In genomic region chr6:138087549-138087948, GRCh38 we compare ENCODE assay signal across 14 cellular contexts. TPM values are rescaled to one million over a fixed set of nuclear protein-coding genes. Genes with fewer than 3 reads are reported as not detected.
DNase-seq lines count a peak whose midpoint lies in the region; ATAC-seq, FAIRE-seq and TF ChIP-seq lines count a peak whose summit lies in the region.
"Had no signal": no experiment of that assay in that cellular context is flagged by ENCODE, and none has a peak within 500 bp of the region (broad histone marks: within the 10 kb centered on the region; RNA-seq: fewer than 3 reads in every experiment).

No MANE protein-coding gene starts in this region.

- DNase-seq in DMS153 treated with DMSO at 0.1 percent for 48 hours (lab: John Stamatoyannopoulos, UW; ENCODE audit: unreplicated experiment): peak; percentile 48
- no peak for DNase-seq in DMS153 (lab: John Stamatoyannopoulos, UW)
- DNase-seq in PC-9: peak; percentile 40 to 90
- peak; percentile 54 to 78 for DNase-seq in foreskin keratinocyte
- no peak for DNase-seq in smooth muscle cell (lab: John Stamatoyannopoulos, UW; ENCODE audit: unreplicated experiment)
- DNase-seq in frontal cortex (ENCODE audit: low spot score in 2 of 2): no peak
- no peak for DNase-seq in HAP-1 (ENCODE audit: low spot score in 2 of 2)
- DNase-seq in activated CD4-positive, alpha-beta T cell treated with anti-CD3 and anti-CD28 coated beads, Interleukin-2, amount 10 ng/mL, durations not matched to agents 7 days and 5 days: no peak
- DNase-seq: activated naive CD4-positive, alpha-beta T cell treated with anti-CD3 and anti-CD28 coated beads, Interleukin-2, amount 10 ng/mL, durations not matched to agents 7 days and 5 days; cerebellar nuclear complex; Kasumi-1; natural killer cell; NCI-H524; testis had no signal

- H3F3A ChIP-seq in PC-9 (ENCODE audit: insufficient read depth, low read depth) (peaks cover 59% of the 10 kb centered on the region), smooth muscle cell (ENCODE audit: low read depth) (no peaks in the 10 kb centered on the region)

- H3K4me2 ChIP-seq in PC-9 (peak overlapping the region; percentile 70), smooth muscle cell (peak overlapping the region; percentile 34)

- H3K79me2 ChIP-seq in PC-9 (ENCODE audit: low read depth) (no peaks in the 10 kb centered on the region), smooth muscle cell (ENCODE audit: low read depth) (no peaks in the 10 kb centered on the region)

- intact Hi-C loops in PC-9 (cut with micrococcal nuclease; ENCODE audit: unreplicated experiment): loop anchor here (2.0 kb wide), 1 partner anchor 59 kb away; no protein-coding TSS in a partner anchor

- H3K9me3 ChIP-seq in PC-9 (ENCODE audit: insufficient read depth, low read depth): no peaks in the 10 kb centered on the region
- no peaks in the 10 kb centered on the region for H3K9me3 ChIP-seq in smooth muscle cell (replicated peaks; ENCODE audit: low read depth)
- H3K9me3 ChIP-seq in HAP-1: no peaks in the 10 kb centered on the region
- H3K9me3 ChIP-seq: testis had no signal

- H3K9ac ChIP-seq in smooth muscle cell (ENCODE audit: low read depth): peak overlapping the region; percentile 80

- 50% methylated on average over 2 of the region's 2 CpGs for WGBS in smooth muscle cell (ENCODE audit: low lambda C conversion rate)

- FAIRE-seq in frontal cortex (lab: Jason Lieb, UNC): no peak

- H3K4me1 Mint-ChIP-seq in activated CD4-positive, alpha-beta T cell treated with anti-CD3 and anti-CD28 coated beads, Interleukin-2, amount 10 ng/mL, durations not matched to agents 7 days and 5 days: no peaks in the 10 kb centered on the region
- H3K4me1 Mint-ChIP-seq: activated naive CD4-positive, alpha-beta T cell treated with anti-CD3 and anti-CD28 coated beads, Interleukin-2, amount 10 ng/mL, durations not matched to agents 7 days and 5 days; natural killer cell had no signal

- H3K27me3 ChIP-seq in PC-9 (ENCODE audit: insufficient read depth, low read depth) (no peaks in the 10 kb centered on the region), foreskin keratinocyte (no peaks in the 10 kb centered on the region), smooth muscle cell (ENCODE audit: low read depth) (no peaks in the 10 kb centered on the region), HAP-1 (ENCODE audit: low read depth) (no peaks in the 10 kb centered on the region)
- H3K27me3 ChIP-seq: testis had no signal

- TF ChIP-seq CTCF in PC-9 (conservative IDR thresholded peaks at IDR 0.05): no peak
- no peak for TF ChIP-seq CTCF in foreskin keratinocyte (conservative IDR thresholded peaks at IDR 0.05)
- no peak for TF ChIP-seq CTCF in smooth muscle cell (IDR thresholded peaks at IDR 0.05; ENCODE audit: borderline replicate concordance, insufficient read depth, poor library complexity, severe bottlenecking)

- ATAC-seq in foreskin keratinocyte: peak; percentile 57
- ATAC-seq: natural killer cell had no signal

- H3K27ac ChIP-seq in PC-9: peak overlapping the region; percentile 92
- H3K27ac ChIP-seq in foreskin keratinocyte: peak overlapping the region; percentile 91
- peak overlapping the region; percentile 95 for H3K27ac ChIP-seq in smooth muscle cell (ENCODE audit: low read depth)
- H3K27ac ChIP-seq: testis had no signal

- POLR2A ChIA-PET in PC-9 (lab: Charles Lee; ENCODE audit: unreplicated experiment): interaction anchor here (0.6 kb wide), 1 partner anchor 585 kb away, joined by 5 read pairs; no protein-coding TSS in a partner anchor
- POLR2A ChIA-PET in activated CD4-positive, alpha-beta T cell treated with anti-CD3 and anti-CD28 coated beads, Interleukin-2, amount 10 ng/mL, durations not matched to agents 7 days and 5 days (lab: Charles Lee): no interaction called here

- H2AFZ ChIP-seq in PC-9 (no peak overlapping the region), smooth muscle cell (ENCODE audit: low read depth) (no peak overlapping the region)

- H3K36me3 Mint-ChIP-seq in activated CD4-positive, alpha-beta T cell treated with anti-CD3 and anti-CD28 coated beads, Interleukin-2, amount 10 ng/mL, durations not matched to agents 7 days and 5 days (ENCODE audit: low read depth): no peaks in the 10 kb centered on the region
- H3K36me3 Mint-ChIP-seq: activated naive CD4-positive, alpha-beta T cell treated with anti-CD3 and anti-CD28 coated beads, Interleukin-2, amount 10 ng/mL, durations not matched to agents 7 days and 5 days; natural killer cell had no signal

- no peak overlapping the region for H3K4me3 Mint-ChIP-seq in activated CD4-positive, alpha-beta T cell treated with anti-CD3 and anti-CD28 coated beads, Interleukin-2, amount 10 ng/mL, durations not matched to agents 7 days and 5 days
- H3K4me3 Mint-ChIP-seq: activated naive CD4-positive, alpha-beta T cell treated with anti-CD3 and anti-CD28 coated beads, Interleukin-2, amount 10 ng/mL, durations not matched to agents 7 days and 5 days; natural killer cell had no signal

- peaks cover 28% of the 10 kb centered on the region; the same call in 1 of the 2 replicates for H3K36me3 ChIP-seq in PC-9 (ENCODE audit: low read depth)
- peaks cover 2% of the 10 kb centered on the region for H3K36me3 ChIP-seq in smooth muscle cell (ENCODE audit: low read depth)
- no peaks in the 10 kb centered on the region for H3K36me3 ChIP-seq in HAP-1 (replicated peaks)

- peaks cover 61% of the 10 kb centered on the region for H3K4me1 ChIP-seq in PC-9 (replicated peaks; ENCODE audit: insufficient read depth)
- peaks cover 32% of the 10 kb centered on the region for H3K4me1 ChIP-seq in foreskin keratinocyte
- peaks cover 7% of the 10 kb centered on the region for H3K4me1 ChIP-seq in smooth muscle cell (ENCODE audit: low read depth)
- 0 out of 2 replicates have a peak, but pooled peaks cover 6% of the 10 kb centered on the region for H3K4me1 ChIP-seq in HAP-1
- H3K4me1 ChIP-seq: testis had no signal

- no peaks in the 10 kb centered on the region for H3K9me2 ChIP-seq in PC-9 (ENCODE audit: insufficient read depth)

- H3K9me3 Mint-ChIP-seq in activated CD4-positive, alpha-beta T cell treated with anti-CD3 and anti-CD28 coated beads, Interleukin-2, amount 10 ng/mL, durations not matched to agents 7 days and 5 days: no peaks in the 10 kb centered on the region
- H3K9me3 Mint-ChIP-seq: activated naive CD4-positive, alpha-beta T cell treated with anti-CD3 and anti-CD28 coated beads, Interleukin-2, amount 10 ng/mL, durations not matched to agents 7 days and 5 days; natural killer cell had no signal

- in situ Hi-C loops in HAP-1 (cut with MboI; ENCODE audit: low sequenced_read_pairs): no loop called here

- H4K20me1 ChIP-seq in PC-9 (ENCODE audit: insufficient read depth) (no peaks in the 10 kb centered on the region), smooth muscle cell (ENCODE audit: low read depth) (no peaks in the 10 kb centered on the region)

- H3K27ac Mint-ChIP-seq in activated CD4-positive, alpha-beta T cell treated with anti-CD3 and anti-CD28 coated beads, Interleukin-2, amount 10 ng/mL, durations not matched to agents 7 days and 5 days: no peak overlapping the region
- H3K27ac Mint-ChIP-seq: activated naive CD4-positive, alpha-beta T cell treated with anti-CD3 and anti-CD28 coated beads, Interleukin-2, amount 10 ng/mL, durations not matched to agents 7 days and 5 days; natural killer cell had no signal

- no TSS peak for BruUV-seq in PC-9 (replicated peaks; lab: Mats Ljungman, UMichigan)

- CTCF ChIA-PET in PC-9 (lab: Charles Lee): no interaction called here
- CTCF ChIA-PET in activated CD4-positive, alpha-beta T cell treated with anti-CD3 and anti-CD28 coated beads, Interleukin-2, amount 10 ng/mL, durations not matched to agents 7 days and 5 days (lab: Charles Lee): interaction anchor here (1.1 kb wide), 1 partner anchor 21 kb away, joined by 5 read pairs; no protein-coding TSS in a partner anchor

- H3K4me3 ChIP-seq in PC-9 (peak overlapping the region; percentile 38; the same call in 1 of the 2 replicates), smooth muscle cell (no peak overlapping the region), HAP-1 (no peak overlapping the region)
- H3K4me3 ChIP-seq: testis had no signal

- peaks cover 27% of the 10 kb centered on the region for H3K27me3 Mint-ChIP-seq in activated CD4-positive, alpha-beta T cell treated with anti-CD3 and anti-CD28 coated beads, Interleukin-2, amount 10 ng/mL, durations not matched to agents 7 days and 5 days

RNA-seq across cellular contexts. Expression of gene PERP, which starts 19.7 kb away (rescaled TPM):
- total RNA-seq in PC-9 (2021) (79.2 and 93.0 TPM in 2 replicates), foreskin keratinocyte (293 and 297 TPM in 2 replicates), smooth muscle cell (207 and 237 TPM in 2 replicates), frontal cortex (1.6 TPM)
- polyA plus RNA-seq in foreskin keratinocyte (213 and 260 TPM in 2 replicates), smooth muscle cell (70.9 and 187 TPM in 2 replicates)
- total RNA-seq in activated CD4-positive, alpha-beta T cell treated with anti-CD3 and anti-CD28 coated beads, Interleukin-2, amount 10 ng/mL, durations not matched to agents 7 days and 5 days: 1 to 10 TPM; 4.6 to 4.7 TPM

Comparison
In these comparisons a context has a peak if more than half of its experiments do, and no peak if none do; other contexts are left out.
1. DNase-seq: peak in DMS153 treated with DMSO at 0.1 percent for 48 hours (single experiment), PC-9 (2 of 2) and foreskin keratinocyte (2 of 2); none in DMS153 (single experiment), smooth muscle cell (single experiment), frontal cortex (0 of 2), HAP-1 (0 of 2) and activated CD4-positive, alpha-beta T cell treated with anti-CD3 and anti-CD28 coated beads, Interleukin-2, amount 10 ng/mL, durations not matched to agents 7 days and 5 days (single experiment).
2. RNA of gene PERP, which starts 19.7 kb away (total RNA-seq): 293 to 297 TPM in foreskin keratinocyte, 207 to 237 TPM in smooth muscle cell and 79.2 to 93.0 TPM in PC-9; 4.6 to 4.7 TPM in activated CD4-positive, alpha-beta T cell treated with anti-CD3 and anti-CD28 coated beads, Interleukin-2, amount 10 ng/mL, durations not matched to agents 7 days and 5 days and 1.6 TPM in frontal cortex (single experiment); every median in the first group is over 10 times any median in the second.
3. Peak in every context shown above with its lines, with median percentiles within 50 percentile points of each other: H3K27ac ChIP-seq.